In genomic region chr2:165778653-165779451, GRCh38 we compare ENCODE assay signal across 8 cellular contexts. TPM values are rescaled to one million over a fixed set of nuclear protein-coding genes. Genes with fewer than 3 reads are reported as not detected.
A peak's percentile ranks its signal among the peaks of the same experiment; 100 is the strongest.
DNase-seq lines count a peak whose midpoint lies in the region; ATAC-seq and TF ChIP-seq lines count a peak whose summit lies in the region.
"Had no signal": no experiment of that assay in that cellular context is flagged by ENCODE, and none has a peak within 500 bp of the region (broad histone marks: within the 10 kb centered on the region; RNA-seq: fewer than 3 reads in every experiment).

No MANE protein-coding gene starts in this region.

- no peak overlapping the region for H3K27ac Mint-ChIP-seq in HFFc6

- no peaks in the 10 kb centered on the region; the same call in 1 of the 2 replicates for H3K4me1 Mint-ChIP-seq in HFFc6 (ENCODE audit: low read depth)

- H3K4me1 ChIP-seq in liver (ENCODE audit: control insufficient read depth in 4 of 4, insufficient read depth in 4 of 4, low read length in 3 of 4): peaks cover 0 to 12% (median 10%) of the 10 kb centered on the region in 4 donors
- H3K4me1 ChIP-seq in psoas muscle: no peaks in the 10 kb centered on the region
- H3K4me1 ChIP-seq: heart left ventricle had no signal

- H3K9me3 Mint-ChIP-seq in HFFc6: peaks cover 6% of the 10 kb centered on the region; the same call in 1 of the 2 replicates

- H3K36me3 ChIP-seq in WERI-Rb-1 (no peaks in the 10 kb centered on the region), liver (ENCODE audit: control insufficient read depth in 4 of 4, insufficient read depth in 3 of 4, low read depth in 1 of 4, low read length in 3 of 4) (no peaks in the 10 kb centered on the region), psoas muscle (ENCODE audit: insufficient read depth in 1 of 2, low read depth in 1 of 2) (no peaks in the 10 kb centered on the region)
- H3K36me3 ChIP-seq: heart left ventricle had no signal

- H3K4me3 ChIP-seq in WERI-Rb-1 (ENCODE audit: low read depth, low read length): no peak overlapping the region
- no peak overlapping the region for H3K4me3 ChIP-seq in liver (ENCODE audit: low read depth in 1 of 3, low read length in 3 of 3)
- H3K4me3 ChIP-seq in psoas muscle: no peak overlapping the region
- H3K4me3 ChIP-seq: heart left ventricle had no signal

- TF ChIP-seq CTCF in HFFc6 (IDR thresholded peaks at IDR 0.05) (peak; percentile 39), WERI-Rb-1 (IDR thresholded peaks at IDR 0.05; ENCODE audit: low read depth, low read length) (peak; percentile 53), liver (IDR thresholded peaks at IDR 0.05; ENCODE audit: low read depth, low read length, missing input control) (peak; percentile 56), psoas muscle (IDR thresholded peaks at IDR 0.05) (no peak)

- H3K27me3 ChIP-seq in WERI-Rb-1 (ENCODE audit: insufficient read depth, low read depth, severe bottlenecking) (no peaks in the 10 kb centered on the region), liver (ENCODE audit: control insufficient read depth in 4 of 4, insufficient read depth in 4 of 4, low read length in 3 of 4) (no peaks in the 10 kb centered on the region), psoas muscle (ENCODE audit: insufficient read depth in 3 of 3, low read length in 2 of 3) (no peaks in the 10 kb centered on the region)

- 63% methylated on average over 4 of the region's 4 CpGs for WGBS in liver
- 93 to 96% (median 95%) methylated on average over 4 of the region's 4 CpGs for WGBS in psoas muscle, 3 donors

- H3K36me3 Mint-ChIP-seq in HFFc6 (ENCODE audit: low read depth): no peaks in the 10 kb centered on the region

- H3K9me3 ChIP-seq in WERI-Rb-1 (ENCODE audit: severe bottlenecking) (no peaks in the 10 kb centered on the region), liver (ENCODE audit: control insufficient read depth in 4 of 4, low read length in 3 of 4) (no peaks in the 10 kb centered on the region), psoas muscle (no peaks in the 10 kb centered on the region)

- no peak overlapping the region for H3K9ac ChIP-seq in liver (ENCODE audit: low read depth in 1 of 2, low read length in 2 of 2)

- peak; percentile 80 to 89 for TF ChIP-seq RAD21 in liver (IDR thresholded peaks at IDR 0.05)

- no peaks in the 10 kb centered on the region for H3K27me3 Mint-ChIP-seq in HFFc6 (ENCODE audit: insufficient read depth)

- intact Hi-C loops in psoas muscle (cut with DNase I): no loop called here

- H3K4me3 Mint-ChIP-seq in HFFc6: no peak overlapping the region

- DNase-seq in ELR (ENCODE audit: low read depth) (peak; percentile 48), HFFc6 (no peak), WERI-Rb-1 (no peak), psoas muscle (no peak), hippocampal formation (lab: John Stamatoyannopoulos, UW) (no peak)
- DNase-seq: heart left ventricle had no signal

- H3K27ac ChIP-seq in WERI-Rb-1 (no peak overlapping the region), liver (ENCODE audit: low read depth in 1 of 2, low read length in 2 of 2) (no peak overlapping the region), psoas muscle (no peak overlapping the region)
- H3K27ac ChIP-seq: heart left ventricle had no signal

- ATAC-seq in HG02852 (IDR thresholded peaks at IDR 0.05; ENCODE audit: unreplicated experiment) (no peak), psoas muscle (no peak)
- ATAC-seq: heart left ventricle had no signal

TF ChIP-seq in liver, 16 proteins besides CTCF, POLR2A, EP300 and RAD21:
- TF ChIP-seq ZBTB33 (IDR thresholded peaks at IDR 0.05) (no peak), FOXA1 (IDR thresholded peaks at IDR 0.05) (no peak), TAF1 (conservative IDR thresholded peaks at IDR 0.05) (no peak), REST (IDR thresholded peaks at IDR 0.05) (no peak), NR2F2 (IDR thresholded peaks at IDR 0.05) (no peak), EGR1 (IDR thresholded peaks at IDR 0.05; ENCODE audit: low read depth in 2 of 2) (no peak), MAX (IDR thresholded peaks at IDR 0.05) (no peak), YY1 (IDR thresholded peaks at IDR 0.05) (no peak), FOXA2 (IDR thresholded peaks at IDR 0.05) (no peak), SP1 (IDR thresholded peaks at IDR 0.05) (no peak), ATF3 (IDR thresholded peaks at IDR 0.05) (no peak), RXRA (IDR thresholded peaks at IDR 0.05) (no peak), HNF4G (IDR thresholded peaks at IDR 0.05) (no peak), HNF4A (conservative IDR thresholded peaks at IDR 0.05) (no peak), JUND (IDR thresholded peaks at IDR 0.05) (no peak), GABPA (IDR thresholded peaks at IDR 0.05 in 1 of 2, conservative IDR thresholded peaks at IDR 0.05 in 1 of 2) (no peak)

RNA-seq across cellular contexts. Expression of gene GALNT3, which starts 15.2 kb away (rescaled TPM):
- 1 to 10 TPM in 3 of 6 experiments, under 1 TPM in 3; 0.28 to 1.7 (median 0.82) TPM for total RNA-seq in HFFc6 (2021; fragmentation: NEBNext Ultra II Directional; extraction: Animal tissue kit (Norgen Biotek cat#: 25700))
- 1 to 10 TPM; 2.2 to 2.3 TPM for total RNA-seq in liver
- under 1 TPM; 0.29 to 0.92 TPM for polyA plus RNA-seq in liver
- total RNA-seq in psoas muscle: under 1 TPM in 2 of 4 donors, not detected in 2; 0.69 to 0.99 TPM
- polyA plus RNA-seq in psoas muscle: under 1 TPM; 0.10 to 0.19 (median 0.14) TPM
